In the genomic region with DNA sequence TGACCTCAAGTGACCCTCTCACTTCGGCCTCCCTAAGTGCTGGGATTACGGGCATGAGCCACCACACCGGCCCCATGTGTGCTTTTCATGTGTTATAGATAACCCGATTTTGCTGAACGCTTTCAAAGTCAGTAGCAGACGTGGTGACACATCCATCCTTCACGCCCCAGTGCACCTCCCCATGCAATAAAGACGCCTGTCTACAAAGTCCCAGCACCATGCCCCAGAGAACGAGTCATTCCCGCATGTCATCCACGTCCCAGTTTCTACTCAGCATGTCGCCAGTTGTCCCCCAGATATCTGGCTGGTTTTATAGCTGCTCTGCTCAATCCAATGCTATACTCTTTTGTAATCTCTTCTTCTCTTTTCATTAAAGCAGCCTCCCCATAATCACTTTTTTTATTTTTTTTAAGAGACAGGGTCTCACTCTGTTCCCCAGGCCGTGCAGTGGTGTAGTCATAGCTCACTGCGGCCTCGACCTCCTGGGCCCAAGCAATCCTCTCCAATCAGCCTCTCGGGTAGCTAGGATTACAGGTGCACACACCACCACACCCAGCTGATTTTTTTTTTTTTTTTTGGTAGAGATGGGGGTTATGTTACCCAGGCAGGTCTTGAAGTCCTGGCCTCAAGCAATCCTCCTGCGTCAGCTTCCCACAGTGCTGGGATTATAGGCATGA, we compare ENCODE assay signal across 8 cellular contexts. TPM values are rescaled to one million over a fixed set of nuclear protein-coding genes. Genes with fewer than 3 reads are reported as not detected.
DNase-seq lines count a peak whose midpoint lies in the region; ATAC-seq and TF ChIP-seq lines count a peak whose summit lies in the region.

No MANE protein-coding gene starts in this region.

- intact Hi-C loops in activated naive CD4-positive, alpha-beta T cell treated with anti-CD3 and anti-CD28 coated beads for 36 hours (cut with micrococcal nuclease) = no loop called here

- H3K27me3 Mint-ChIP-seq in activated naive CD4-positive, alpha-beta T cell treated with anti-CD3 and anti-CD28 coated beads for 36 hours (ENCODE audit: low read depth) = no peaks in the 10 kb centered on the region

- no peak for TF ChIP-seq POLR2A in NB4 (IDR thresholded peaks at IDR 0.05; ENCODE audit: extremely low read depth, insufficient read length)

- TF ChIP-seq CTCF in NB4 (IDR thresholded peaks at IDR 0.05; ENCODE audit: low read depth, low read length) = no peak

- peaks cover 88% of the 10 kb centered on the region for H3K4me1 Mint-ChIP-seq in activated naive CD4-positive, alpha-beta T cell treated with anti-CD3 and anti-CD28 coated beads for 36 hours (ENCODE audit: low read depth)

- H3K4me3 ChIP-seq in NB4 (ENCODE audit: low read depth, low read length) = peak overlapping the region; percentile 32

- H3K9me3 Mint-ChIP-seq in activated naive CD4-positive, alpha-beta T cell treated with anti-CD3 and anti-CD28 coated beads for 36 hours = peaks cover 3% of the 10 kb centered on the region

- peak overlapping the region; percentile 96 for H3K27ac Mint-ChIP-seq in activated naive CD4-positive, alpha-beta T cell treated with anti-CD3 and anti-CD28 coated beads for 36 hours

- peak; percentile 56 for DNase-seq in NK-92 treated with Interleukin-12 subunit alpha and Interleukin-12 subunit beta, amount 100 ng/mL, for 24 hours (lab: John Stamatoyannopoulos, UW)
- DNase-seq in NK-92 (lab: John Stamatoyannopoulos, UW; ENCODE audit: unreplicated experiment) (no peak), NB4 (ENCODE audit: low read depth) (peak; percentile 68), non-pigmented ciliary epithelial cell (ENCODE audit: low read depth) (peak; percentile 35), anterior cingulate cortex (lab: John Stamatoyannopoulos, UW) (no peak)
- peak; percentile 65 for DNase-seq in activated naive CD4-positive, alpha-beta T cell treated with anti-CD3 and anti-CD28 coated beads for 36 hours

- peak overlapping the region; percentile 71 for H3K4me3 Mint-ChIP-seq in activated naive CD4-positive, alpha-beta T cell treated with anti-CD3 and anti-CD28 coated beads for 36 hours

- ATAC-seq in GM18520 (IDR thresholded peaks at IDR 0.05; ENCODE audit: unreplicated experiment) (no peak), HG02981 (IDR thresholded peaks at IDR 0.05; ENCODE audit: unreplicated experiment) (no peak)

- H3K36me3 Mint-ChIP-seq in activated naive CD4-positive, alpha-beta T cell treated with anti-CD3 and anti-CD28 coated beads for 36 hours (ENCODE audit: low read depth) = peaks cover 26% of the 10 kb centered on the region

- CTCF ChIA-PET in activated naive CD4-positive, alpha-beta T cell treated with anti-CD3 and anti-CD28 coated beads for 36 hours (lab: Charles Lee) = interaction anchor here (0.6 to 3.6 kb wide), 4 partner anchors 37 to 1137 kb away, joined by 3 to 19 read pairs (median 3); a partner anchor contains a TSS

RNA-seq across cellular contexts. Expression of a gene that starts 42.5 kb away (rescaled TPM):
- total RNA-seq in activated naive CD4-positive, alpha-beta T cell treated with anti-CD3 and anti-CD28 coated beads for 36 hours = 100 to 1,000 TPM; 144 to 148 TPM

RNA-seq across cellular contexts. Expression of a gene that starts 59.2 kb away (rescaled TPM):
- 10 to 100 TPM; 48.9 to 51.3 TPM for total RNA-seq in activated naive CD4-positive, alpha-beta T cell treated with anti-CD3 and anti-CD28 coated beads for 36 hours

Comparison
In these comparisons a context has a peak if more than half of its experiments do, and no peak if none do; other contexts are left out.
1. DNase-seq: peak in NK-92 treated with Interleukin-12 subunit alpha and Interleukin-12 subunit beta, amount 100 ng/mL, for 24 hours (single experiment), NB4 (single experiment), activated naive CD4-positive, alpha-beta T cell treated with anti-CD3 and anti-CD28 coated beads for 36 hours (single experiment) and non-pigmented ciliary epithelial cell (single experiment); none in NK-92 (single experiment) and anterior cingulate cortex (0 of 58).